In the genomic region with DNA sequence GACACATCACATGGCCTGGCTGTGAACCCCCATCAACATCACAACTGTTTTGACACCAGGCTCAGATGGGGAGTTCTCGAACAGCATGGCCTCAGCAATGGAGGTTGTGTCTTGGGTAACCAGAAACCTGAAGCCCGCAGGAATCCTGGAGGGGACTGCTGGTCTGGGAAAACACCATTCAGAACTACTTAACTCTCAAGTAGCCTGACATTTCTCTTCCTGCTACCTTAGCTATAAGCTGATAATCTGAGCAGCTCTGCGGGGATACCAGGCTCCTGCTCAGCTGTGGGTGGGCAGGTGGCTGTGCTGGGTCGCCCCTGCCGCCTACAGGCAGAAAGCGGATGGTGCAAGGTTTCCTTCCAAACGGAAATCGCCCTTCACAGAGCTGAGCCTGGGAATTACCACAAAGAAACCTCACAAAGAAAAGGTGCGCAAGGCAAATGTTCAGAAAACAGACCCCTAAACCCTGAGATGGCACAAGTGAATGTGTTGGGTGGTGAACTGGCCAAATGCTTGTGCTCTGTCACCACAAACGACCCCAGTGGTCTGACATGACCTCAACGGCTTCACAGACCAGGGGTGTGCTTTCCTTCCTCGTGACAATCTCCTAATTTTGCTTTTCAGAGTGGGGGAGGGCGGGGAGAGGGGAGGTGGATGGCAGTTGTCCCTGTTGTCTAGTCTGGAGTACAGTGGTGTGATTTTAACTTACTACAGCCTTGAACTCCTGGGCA, we compare ENCODE assay signal across 1 cellular context.
TF ChIP-seq lines count a peak whose summit lies in the region.

No MANE protein-coding gene starts in this region.

TF ChIP-seq in HepG2, 621 proteins besides CTCF, POLR2A, EP300 and RAD21 (continued from another document and continues in another):
- TF ChIP-seq, protein P1, sequence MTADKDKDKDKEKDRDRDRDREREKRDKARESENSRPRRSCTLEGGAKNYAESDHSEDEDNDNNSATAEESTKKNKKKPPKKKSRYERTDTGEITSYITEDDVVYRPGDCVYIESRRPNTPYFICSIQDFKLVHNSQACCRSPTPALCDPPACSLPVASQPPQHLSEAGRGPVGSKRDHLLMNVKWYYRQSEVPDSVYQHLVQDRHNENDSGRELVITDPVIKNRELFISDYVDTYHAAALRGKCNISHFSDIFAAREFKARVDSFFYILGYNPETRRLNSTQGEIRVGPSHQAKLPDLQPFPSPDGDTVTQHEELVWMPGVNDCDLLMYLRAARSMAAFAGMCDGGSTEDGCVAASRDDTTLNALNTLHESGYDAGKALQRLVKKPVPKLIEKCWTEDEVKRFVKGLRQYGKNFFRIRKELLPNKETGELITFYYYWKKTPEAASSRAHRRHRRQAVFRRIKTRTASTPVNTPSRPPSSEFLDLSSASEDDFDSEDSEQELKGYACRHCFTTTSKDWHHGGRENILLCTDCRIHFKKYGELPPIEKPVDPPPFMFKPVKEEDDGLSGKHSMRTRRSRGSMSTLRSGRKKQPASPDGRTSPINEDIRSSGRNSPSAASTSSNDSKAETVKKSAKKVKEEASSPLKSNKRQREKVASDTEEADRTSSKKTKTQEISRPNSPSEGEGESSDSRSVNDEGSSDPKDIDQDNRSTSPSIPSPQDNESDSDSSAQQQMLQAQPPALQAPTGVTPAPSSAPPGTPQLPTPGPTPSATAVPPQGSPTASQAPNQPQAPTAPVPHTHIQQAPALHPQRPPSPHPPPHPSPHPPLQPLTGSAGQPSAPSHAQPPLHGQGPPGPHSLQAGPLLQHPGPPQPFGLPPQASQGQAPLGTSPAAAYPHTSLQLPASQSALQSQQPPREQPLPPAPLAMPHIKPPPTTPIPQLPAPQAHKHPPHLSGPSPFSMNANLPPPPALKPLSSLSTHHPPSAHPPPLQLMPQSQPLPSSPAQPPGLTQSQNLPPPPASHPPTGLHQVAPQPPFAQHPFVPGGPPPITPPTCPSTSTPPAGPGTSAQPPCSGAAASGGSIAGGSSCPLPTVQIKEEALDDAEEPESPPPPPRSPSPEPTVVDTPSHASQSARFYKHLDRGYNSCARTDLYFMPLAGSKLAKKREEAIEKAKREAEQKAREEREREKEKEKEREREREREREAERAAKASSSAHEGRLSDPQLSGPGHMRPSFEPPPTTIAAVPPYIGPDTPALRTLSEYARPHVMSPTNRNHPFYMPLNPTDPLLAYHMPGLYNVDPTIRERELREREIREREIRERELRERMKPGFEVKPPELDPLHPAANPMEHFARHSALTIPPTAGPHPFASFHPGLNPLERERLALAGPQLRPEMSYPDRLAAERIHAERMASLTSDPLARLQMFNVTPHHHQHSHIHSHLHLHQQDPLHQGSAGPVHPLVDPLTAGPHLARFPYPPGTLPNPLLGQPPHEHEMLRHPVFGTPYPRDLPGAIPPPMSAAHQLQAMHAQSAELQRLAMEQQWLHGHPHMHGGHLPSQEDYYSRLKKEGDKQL (CRISPR knock-in tag; IDR thresholded peaks at IDR 0.05; ENCODE audit: low read depth): no peak
- TF ChIP-seq KDM3A (CRISPR knock-in tag; IDR thresholded peaks at IDR 0.05; ENCODE audit: low read depth) (peak; percentile 89), ZNF670 (CRISPR knock-in tag; IDR thresholded peaks at IDR 0.05; ENCODE audit: borderline replicate concordance) (no peak), NFE2L1 (CRISPR knock-in tag; IDR thresholded peaks at IDR 0.05; ENCODE audit: borderline replicate concordance) (no peak), IKZF4 (CRISPR knock-in tag; IDR thresholded peaks at IDR 0.05; ENCODE audit: borderline replicate concordance, low read depth, not compliant biosample characterization) (no peak), ZKSCAN1 (IDR thresholded peaks at IDR 0.05; ENCODE audit: low read length) (no peak), PHB2 (IDR thresholded peaks at IDR 0.05; ENCODE audit: partially characterized antibody) (no peak), ZFX (CRISPR knock-in tag; IDR thresholded peaks at IDR 0.05; ENCODE audit: low read depth) (peak; percentile 36; the same call in 1 of the 2 replicates), RFX1 (IDR thresholded peaks at IDR 0.05) (no peak), NFRKB (IDR thresholded peaks at IDR 0.05) (no peak), HES4 (CRISPR knock-in tag; IDR thresholded peaks at IDR 0.05; ENCODE audit: borderline replicate concordance) (peak; percentile 11; the same call in 1 of the 2 replicates), SP4 (CRISPR knock-in tag; IDR thresholded peaks at IDR 0.05) (no peak), ZNF552 (CRISPR knock-in tag; IDR thresholded peaks at IDR 0.05; ENCODE audit: borderline replicate concordance) (no peak), ARHGAP35 (CRISPR knock-in tag; IDR thresholded peaks at IDR 0.05; ENCODE audit: borderline replicate concordance) (no peak), CC2D1A (CRISPR knock-in tag; IDR thresholded peaks at IDR 0.05) (no peak), CBX5 (CRISPR knock-in tag; IDR thresholded peaks at IDR 0.05; ENCODE audit: borderline replicate concordance) (peak; percentile 40; the same call in 1 of the 2 replicates), RBFOX2 (IDR thresholded peaks at IDR 0.05; ENCODE audit: low read depth, low read length) (no peak), ZNF496 (CRISPR knock-in tag; IDR thresholded peaks at IDR 0.05; ENCODE audit: insufficient replicate concordance) (no peak), ZNF33B (CRISPR knock-in tag; IDR thresholded peaks at IDR 0.05) (0 out of 2 replicates have a peak, but pooled peaks have one; percentile 36), ARNTL (CRISPR knock-in tag; IDR thresholded peaks at IDR 0.05) (no peak), ZNF570 (CRISPR knock-in tag; IDR thresholded peaks at IDR 0.05; ENCODE audit: borderline replicate concordance) (no peak)
- TF ChIP-seq, protein P2, sequence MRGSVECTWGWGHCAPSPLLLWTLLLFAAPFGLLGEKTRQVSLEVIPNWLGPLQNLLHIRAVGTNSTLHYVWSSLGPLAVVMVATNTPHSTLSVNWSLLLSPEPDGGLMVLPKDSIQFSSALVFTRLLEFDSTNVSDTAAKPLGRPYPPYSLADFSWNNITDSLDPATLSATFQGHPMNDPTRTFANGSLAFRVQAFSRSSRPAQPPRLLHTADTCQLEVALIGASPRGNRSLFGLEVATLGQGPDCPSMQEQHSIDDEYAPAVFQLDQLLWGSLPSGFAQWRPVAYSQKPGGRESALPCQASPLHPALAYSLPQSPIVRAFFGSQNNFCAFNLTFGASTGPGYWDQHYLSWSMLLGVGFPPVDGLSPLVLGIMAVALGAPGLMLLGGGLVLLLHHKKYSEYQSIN (CRISPR knock-in tag; IDR thresholded peaks at IDR 0.05; ENCODE audit: borderline replicate concordance): no peak
- TF ChIP-seq, protein P3, sequence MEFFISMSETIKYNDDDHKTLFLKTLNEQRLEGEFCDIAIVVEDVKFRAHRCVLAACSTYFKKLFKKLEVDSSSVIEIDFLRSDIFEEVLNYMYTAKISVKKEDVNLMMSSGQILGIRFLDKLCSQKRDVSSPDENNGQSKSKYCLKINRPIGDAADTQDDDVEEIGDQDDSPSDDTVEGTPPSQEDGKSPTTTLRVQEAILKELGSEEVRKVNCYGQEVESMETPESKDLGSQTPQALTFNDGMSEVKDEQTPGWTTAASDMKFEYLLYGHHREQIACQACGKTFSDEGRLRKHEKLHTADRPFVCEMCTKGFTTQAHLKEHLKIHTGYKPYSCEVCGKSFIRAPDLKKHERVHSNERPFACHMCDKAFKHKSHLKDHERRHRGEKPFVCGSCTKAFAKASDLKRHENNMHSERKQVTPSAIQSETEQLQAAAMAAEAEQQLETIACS (CRISPR knock-in tag; IDR thresholded peaks at IDR 0.05): no peak
- TF ChIP-seq, protein P4, sequence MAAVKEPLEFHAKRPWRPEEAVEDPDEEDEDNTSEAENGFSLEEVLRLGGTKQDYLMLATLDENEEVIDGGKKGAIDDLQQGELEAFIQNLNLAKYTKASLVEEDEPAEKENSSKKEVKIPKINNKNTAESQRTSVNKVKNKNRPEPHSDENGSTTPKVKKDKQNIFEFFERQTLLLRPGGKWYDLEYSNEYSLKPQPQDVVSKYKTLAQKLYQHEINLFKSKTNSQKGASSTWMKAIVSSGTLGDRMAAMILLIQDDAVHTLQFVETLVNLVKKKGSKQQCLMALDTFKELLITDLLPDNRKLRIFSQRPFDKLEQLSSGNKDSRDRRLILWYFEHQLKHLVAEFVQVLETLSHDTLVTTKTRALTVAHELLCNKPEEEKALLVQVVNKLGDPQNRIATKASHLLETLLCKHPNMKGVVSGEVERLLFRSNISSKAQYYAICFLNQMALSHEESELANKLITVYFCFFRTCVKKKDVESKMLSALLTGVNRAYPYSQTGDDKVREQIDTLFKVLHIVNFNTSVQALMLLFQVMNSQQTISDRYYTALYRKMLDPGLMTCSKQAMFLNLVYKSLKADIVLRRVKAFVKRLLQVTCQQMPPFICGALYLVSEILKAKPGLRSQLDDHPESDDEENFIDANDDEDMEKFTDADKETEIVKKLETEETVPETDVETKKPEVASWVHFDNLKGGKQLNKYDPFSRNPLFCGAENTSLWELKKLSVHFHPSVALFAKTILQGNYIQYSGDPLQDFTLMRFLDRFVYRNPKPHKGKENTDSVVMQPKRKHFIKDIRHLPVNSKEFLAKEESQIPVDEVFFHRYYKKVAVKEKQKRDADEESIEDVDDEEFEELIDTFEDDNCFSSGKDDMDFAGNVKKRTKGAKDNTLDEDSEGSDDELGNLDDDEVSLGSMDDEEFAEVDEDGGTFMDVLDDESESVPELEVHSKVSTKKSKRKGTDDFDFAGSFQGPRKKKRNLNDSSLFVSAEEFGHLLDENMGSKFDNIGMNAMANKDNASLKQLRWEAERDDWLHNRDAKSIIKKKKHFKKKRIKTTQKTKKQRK (IDR thresholded peaks at IDR 0.05; ENCODE audit: low read length): no peak
- TF ChIP-seq, protein P5, sequence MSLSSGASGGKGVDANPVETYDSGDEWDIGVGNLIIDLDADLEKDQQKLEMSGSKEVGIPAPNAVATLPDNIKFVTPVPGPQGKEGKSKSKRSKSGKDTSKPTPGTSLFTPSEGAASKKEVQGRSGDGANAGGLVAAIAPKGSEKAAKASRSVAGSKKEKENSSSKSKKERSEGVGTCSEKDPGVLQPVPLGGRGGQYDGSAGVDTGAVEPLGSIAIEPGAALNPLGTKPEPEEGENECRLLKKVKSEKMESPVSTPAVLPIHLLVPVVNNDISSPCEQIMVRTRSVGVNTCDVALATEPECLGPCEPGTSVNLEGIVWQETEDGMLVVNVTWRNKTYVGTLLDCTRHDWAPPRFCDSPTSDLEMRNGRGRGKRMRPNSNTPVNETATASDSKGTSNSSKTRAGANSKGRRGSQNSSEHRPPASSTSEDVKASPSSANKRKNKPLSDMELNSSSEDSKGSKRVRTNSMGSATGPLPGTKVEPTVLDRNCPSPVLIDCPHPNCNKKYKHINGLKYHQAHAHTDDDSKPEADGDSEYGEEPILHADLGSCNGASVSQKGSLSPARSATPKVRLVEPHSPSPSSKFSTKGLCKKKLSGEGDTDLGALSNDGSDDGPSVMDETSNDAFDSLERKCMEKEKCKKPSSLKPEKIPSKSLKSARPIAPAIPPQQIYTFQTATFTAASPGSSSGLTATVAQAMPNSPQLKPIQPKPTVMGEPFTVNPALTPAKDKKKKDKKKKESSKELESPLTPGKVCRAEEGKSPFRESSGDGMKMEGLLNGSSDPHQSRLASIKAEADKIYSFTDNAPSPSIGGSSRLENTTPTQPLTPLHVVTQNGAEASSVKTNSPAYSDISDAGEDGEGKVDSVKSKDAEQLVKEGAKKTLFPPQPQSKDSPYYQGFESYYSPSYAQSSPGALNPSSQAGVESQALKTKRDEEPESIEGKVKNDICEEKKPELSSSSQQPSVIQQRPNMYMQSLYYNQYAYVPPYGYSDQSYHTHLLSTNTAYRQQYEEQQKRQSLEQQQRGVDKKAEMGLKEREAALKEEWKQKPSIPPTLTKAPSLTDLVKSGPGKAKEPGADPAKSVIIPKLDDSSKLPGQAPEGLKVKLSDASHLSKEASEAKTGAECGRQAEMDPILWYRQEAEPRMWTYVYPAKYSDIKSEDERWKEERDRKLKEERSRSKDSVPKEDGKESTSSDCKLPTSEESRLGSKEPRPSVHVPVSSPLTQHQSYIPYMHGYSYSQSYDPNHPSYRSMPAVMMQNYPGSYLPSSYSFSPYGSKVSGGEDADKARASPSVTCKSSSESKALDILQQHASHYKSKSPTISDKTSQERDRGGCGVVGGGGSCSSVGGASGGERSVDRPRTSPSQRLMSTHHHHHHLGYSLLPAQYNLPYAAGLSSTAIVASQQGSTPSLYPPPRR (CRISPR knock-in tag; IDR thresholded peaks at IDR 0.05; ENCODE audit: borderline replicate concordance): no peak
- TF ChIP-seq, protein P6, sequence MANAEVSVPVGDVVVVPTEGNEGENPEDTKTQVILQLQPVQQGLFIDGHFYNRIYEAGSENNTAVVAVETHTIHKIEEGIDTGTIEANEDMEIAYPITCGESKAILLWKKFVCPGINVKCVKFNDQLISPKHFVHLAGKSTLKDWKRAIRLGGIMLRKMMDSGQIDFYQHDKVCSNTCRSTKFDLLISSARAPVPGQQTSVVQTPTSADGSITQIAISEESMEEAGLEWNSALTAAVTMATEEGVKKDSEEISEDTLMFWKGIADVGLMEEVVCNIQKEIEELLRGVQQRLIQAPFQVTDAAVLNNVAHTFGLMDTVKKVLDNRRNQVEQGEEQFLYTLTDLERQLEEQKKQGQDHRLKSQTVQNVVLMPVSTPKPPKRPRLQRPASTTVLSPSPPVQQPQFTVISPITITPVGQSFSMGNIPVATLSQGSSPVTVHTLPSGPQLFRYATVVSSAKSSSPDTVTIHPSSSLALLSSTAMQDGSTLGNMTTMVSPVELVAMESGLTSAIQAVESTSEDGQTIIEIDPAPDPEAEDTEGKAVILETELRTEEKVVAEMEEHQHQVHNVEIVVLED (CRISPR knock-in tag; IDR thresholded peaks at IDR 0.05; ENCODE audit: borderline replicate concordance): no peak
- TF ChIP-seq, protein P7, sequence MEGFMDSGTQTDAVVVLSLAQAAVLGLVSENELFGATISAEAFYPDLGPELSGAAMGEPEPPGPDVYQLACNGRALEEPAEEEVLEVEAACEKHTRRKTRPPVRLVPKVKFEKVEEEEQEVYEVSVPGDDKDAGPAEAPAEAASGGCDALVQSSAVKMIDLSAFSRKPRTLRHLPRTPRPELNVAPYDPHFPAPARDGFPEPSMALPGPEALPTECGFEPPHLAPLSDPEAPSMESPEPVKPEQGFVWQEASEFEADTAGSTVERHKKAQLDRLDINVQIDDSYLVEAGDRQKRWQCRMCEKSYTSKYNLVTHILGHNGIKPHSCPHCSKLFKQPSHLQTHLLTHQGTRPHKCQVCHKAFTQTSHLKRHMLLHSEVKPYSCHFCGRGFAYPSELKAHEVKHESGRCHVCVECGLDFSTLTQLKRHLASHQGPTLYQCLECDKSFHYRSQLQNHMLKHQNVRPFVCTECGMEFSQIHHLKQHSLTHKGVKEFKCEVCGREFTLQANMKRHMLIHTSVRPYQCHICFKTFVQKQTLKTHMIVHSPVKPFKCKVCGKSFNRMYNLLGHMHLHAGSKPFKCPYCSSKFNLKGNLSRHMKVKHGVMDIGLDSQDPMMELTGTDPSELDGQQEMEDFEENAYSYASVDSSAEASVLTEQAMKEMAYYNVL (CRISPR knock-in tag; IDR thresholded peaks at IDR 0.05; ENCODE audit: borderline replicate concordance): peak; percentile 71; the same call in 1 of the 2 replicates
- TF ChIP-seq, protein P8, sequence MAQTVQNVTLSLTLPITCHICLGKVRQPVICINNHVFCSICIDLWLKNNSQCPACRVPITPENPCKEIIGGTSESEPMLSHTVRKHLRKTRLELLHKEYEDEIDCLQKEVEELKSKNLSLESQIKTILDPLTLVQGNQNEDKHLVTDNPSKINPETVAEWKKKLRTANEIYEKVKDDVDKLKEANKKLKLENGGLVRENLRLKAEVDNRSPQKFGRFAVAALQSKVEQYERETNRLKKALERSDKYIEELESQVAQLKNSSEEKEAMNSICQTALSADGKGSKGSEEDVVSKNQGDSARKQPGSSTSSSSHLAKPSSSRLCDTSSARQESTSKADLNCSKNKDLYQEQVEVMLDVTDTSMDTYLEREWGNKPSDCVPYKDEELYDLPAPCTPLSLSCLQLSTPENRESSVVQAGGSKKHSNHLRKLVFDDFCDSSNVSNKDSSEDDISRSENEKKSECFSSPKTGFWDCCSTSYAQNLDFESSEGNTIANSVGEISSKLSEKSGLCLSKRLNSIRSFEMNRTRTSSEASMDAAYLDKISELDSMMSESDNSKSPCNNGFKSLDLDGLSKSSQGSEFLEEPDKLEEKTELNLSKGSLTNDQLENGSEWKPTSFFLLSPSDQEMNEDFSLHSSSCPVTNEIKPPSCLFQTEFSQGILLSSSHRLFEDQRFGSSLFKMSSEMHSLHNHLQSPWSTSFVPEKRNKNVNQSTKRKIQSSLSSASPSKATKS (CRISPR knock-in tag; IDR thresholded peaks at IDR 0.05): no peak
